Comparison of ENCODE assay signal across 13 cellular contexts in genomic region chr20:15814360-15814759, GRCh38.
A peak's percentile ranks its signal among the peaks of the same experiment; 100 is the strongest.
DNase-seq lines count a peak whose midpoint lies in the region; ATAC-seq and TF ChIP-seq lines count a peak whose summit lies in the region.
"Had no signal": no experiment of that assay in that cellular context is flagged by ENCODE, and none has a peak within 500 bp of the region (broad histone marks: within the 10 kb centered on the region; RNA-seq: fewer than 3 reads in every experiment).

No MANE protein-coding gene starts in this region.

- no peak overlapping the region for H2AFZ ChIP-seq in PC-9
- H2AFZ ChIP-seq in GM23248 = no peak overlapping the region

- H3K36me3 ChIP-seq in PC-9 (ENCODE audit: low read depth) = no peaks in the 10 kb centered on the region
- no peaks in the 10 kb centered on the region for H3K36me3 ChIP-seq in right lobe of liver
- H3K36me3 ChIP-seq in GM23248 (ENCODE audit: low read depth) = no peaks in the 10 kb centered on the region
- H3K36me3 ChIP-seq: BE2C, HAP-1 had no signal

- TF ChIP-seq CTCF in PC-9 (conservative IDR thresholded peaks at IDR 0.05) (no peak), right lobe of liver (IDR thresholded peaks at IDR 0.05) (peak in 1 of 4 donors; percentile 5), progenitor cell of endocrine pancreas (IDR thresholded peaks at IDR 0.05; ENCODE audit: unreplicated experiment) (no peak)

- no peaks in the 10 kb centered on the region for H3K27me3 ChIP-seq in PC-9 (ENCODE audit: insufficient read depth, low read depth)
- H3K27me3 ChIP-seq in right lobe of liver = no peaks in the 10 kb centered on the region
- no peaks in the 10 kb centered on the region for H3K27me3 ChIP-seq in GM23248 (replicated peaks; ENCODE audit: insufficient read depth)
- H3K27me3 ChIP-seq: BE2C had no signal

- POLR2A ChIA-PET in PC-9 (lab: Charles Lee; ENCODE audit: unreplicated experiment) = no interaction called here
- POLR2A ChIA-PET in activated CD8-positive, alpha-beta T cell treated with anti-CD3 and anti-CD28 coated beads, Interleukin-2, amount 10 ng/mL, durations not matched to agents 7 days and 5 days (lab: Charles Lee) = no interaction called here

- BruUV-seq in PC-9 (replicated peaks; lab: Mats Ljungman, UMichigan) = no TSS peak

- peaks cover 34% of the 10 kb centered on the region for H3K4me1 Mint-ChIP-seq in progenitor cell of endocrine pancreas (ENCODE audit: low read depth)
- H3K4me1 Mint-ChIP-seq in activated CD8-positive, alpha-beta T cell treated with anti-CD3 and anti-CD28 coated beads, Interleukin-2, amount 10 ng/mL, durations not matched to agents 7 days and 5 days (ENCODE audit: low read depth) = no peaks in the 10 kb centered on the region
- H3K4me1 Mint-ChIP-seq: CD4-positive, alpha-beta memory T cell had no signal

- CTCF ChIA-PET in PC-9 (lab: Charles Lee) = no interaction called here
- CTCF ChIA-PET in activated CD8-positive, alpha-beta T cell treated with anti-CD3 and anti-CD28 coated beads, Interleukin-2, amount 10 ng/mL, durations not matched to agents 7 days and 5 days (lab: Charles Lee) = no interaction called here

- H3K9me2 ChIP-seq in PC-9 (ENCODE audit: insufficient read depth) (no peaks in the 10 kb centered on the region), GM23248 (ENCODE audit: insufficient read depth) (no peaks in the 10 kb centered on the region)

- H3K9ac ChIP-seq in GM23248 = no peak overlapping the region

- DNase-seq in HuH-7 (ENCODE audit: low spot score) (peak; percentile 26), PC-9 (no peak), right lobe of liver (no peak), progenitor cell of endocrine pancreas (ENCODE audit: low spot score, unreplicated experiment) (no peak), inferior parietal cortex (ENCODE audit: extremely low spot score) (no peak), GM23248 (no peak)
- no peak for DNase-seq in activated CD8-positive, alpha-beta T cell treated with anti-CD3 and anti-CD28 coated beads, Interleukin-2, amount 10 ng/mL, durations not matched to agents 7 days and 5 days
- DNase-seq: BE2C; CD4-positive, alpha-beta memory T cell; DND-41; GF-D8 had no signal

- ATAC-seq in right lobe of liver = peak; percentile 93 to 97 (median 94)
- no peak for ATAC-seq in activated CD8-positive, alpha-beta T cell treated with anti-CD3 and anti-CD28 coated beads, Interleukin-2, amount 10 ng/mL, durations not matched to agents 7 days and 5 days

- in situ Hi-C loops in GM23248 (cut with MboI) = no loop called here

- H3K36me3 Mint-ChIP-seq in progenitor cell of endocrine pancreas (ENCODE audit: insufficient read depth) = peaks cover 3% of the 10 kb centered on the region
- no peaks in the 10 kb centered on the region for H3K36me3 Mint-ChIP-seq in activated CD8-positive, alpha-beta T cell treated with anti-CD3 and anti-CD28 coated beads, Interleukin-2, amount 10 ng/mL, durations not matched to agents 7 days and 5 days (ENCODE audit: low read depth)
- H3K36me3 Mint-ChIP-seq: CD4-positive, alpha-beta memory T cell had no signal

- H3K4me2 ChIP-seq in PC-9 (peak overlapping the region; percentile 16; the same call in 1 of the 2 replicates), GM23248 (ENCODE audit: unreplicated experiment) (no peak overlapping the region)

- intact Hi-C loops in PC-9 (cut with micrococcal nuclease; ENCODE audit: unreplicated experiment) = loop anchor here (10.0 kb wide), 1 partner anchor 1590 kb away; no protein-coding TSS in a partner anchor
- intact Hi-C loops in right lobe of liver (cut with DNase I) = no loop called here

- no peaks in the 10 kb centered on the region for H3K9me3 ChIP-seq in PC-9 (ENCODE audit: insufficient read depth, low read depth)
- no peaks in the 10 kb centered on the region for H3K9me3 ChIP-seq in right lobe of liver
- no peaks in the 10 kb centered on the region for H3K9me3 ChIP-seq in GM23248 (ENCODE audit: low read depth)
- H3K9me3 ChIP-seq: BE2C, HAP-1 had no signal

- H4K20me1 ChIP-seq in PC-9 (ENCODE audit: insufficient read depth) (no peaks in the 10 kb centered on the region), GM23248 (ENCODE audit: insufficient read depth) (no peaks in the 10 kb centered on the region)

- no peak overlapping the region for H3K27ac ChIP-seq in PC-9
- H3K27ac ChIP-seq in right lobe of liver = peak overlapping the region in 2 of 3 donors; percentile 1 to 58
- H3K27ac ChIP-seq in GM23248 = no peak overlapping the region
- H3K27ac ChIP-seq: C4-2B had no signal

- H3F3A ChIP-seq in PC-9 (ENCODE audit: insufficient read depth, low read depth) = peaks cover 20% of the 10 kb centered on the region
- H3F3A ChIP-seq in GM23248 (ENCODE audit: insufficient read depth) = 0 out of 2 replicates have a peak, but pooled peaks cover 4% of the 10 kb centered on the region

- H3K4me3 ChIP-seq in PC-9 = no peak overlapping the region
- no peak overlapping the region for H3K4me3 ChIP-seq in right lobe of liver
- H3K4me3 ChIP-seq in GM23248 = no peak overlapping the region
- H3K4me3 ChIP-seq: HAP-1 had no signal

- no peaks in the 10 kb centered on the region for H3K27me3 Mint-ChIP-seq in progenitor cell of endocrine pancreas
- no peaks in the 10 kb centered on the region for H3K27me3 Mint-ChIP-seq in activated CD8-positive, alpha-beta T cell treated with anti-CD3 and anti-CD28 coated beads, Interleukin-2, amount 10 ng/mL, durations not matched to agents 7 days and 5 days (ENCODE audit: low read depth)
- H3K27me3 Mint-ChIP-seq: CD4-positive, alpha-beta memory T cell had no signal

- H3K9me3 Mint-ChIP-seq in progenitor cell of endocrine pancreas (ENCODE audit: low read depth) = peaks cover 18% of the 10 kb centered on the region
- no peaks in the 10 kb centered on the region for H3K9me3 Mint-ChIP-seq in activated CD8-positive, alpha-beta T cell treated with anti-CD3 and anti-CD28 coated beads, Interleukin-2, amount 10 ng/mL, durations not matched to agents 7 days and 5 days (ENCODE audit: insufficient read depth)

- H3K27ac Mint-ChIP-seq in progenitor cell of endocrine pancreas = peak overlapping the region; percentile 54
- no peak overlapping the region for H3K27ac Mint-ChIP-seq in activated CD8-positive, alpha-beta T cell treated with anti-CD3 and anti-CD28 coated beads, Interleukin-2, amount 10 ng/mL, durations not matched to agents 7 days and 5 days
- H3K27ac Mint-ChIP-seq: CD4-positive, alpha-beta memory T cell had no signal

- no peaks in the 10 kb centered on the region for H3K79me2 ChIP-seq in PC-9 (ENCODE audit: low read depth)
- H3K79me2 ChIP-seq in GM23248 (ENCODE audit: insufficient read depth) = no peaks in the 10 kb centered on the region

- TF ChIP-seq POLR2A in right lobe of liver (IDR thresholded peaks at IDR 0.05) = no peak

- peaks cover 44% of the 10 kb centered on the region for H3K4me1 ChIP-seq in PC-9 (replicated peaks; ENCODE audit: insufficient read depth)
- H3K4me1 ChIP-seq in right lobe of liver = peaks cover 0 to 29% (median 0%) of the 10 kb centered on the region in 4 donors
- peaks cover 6% of the 10 kb centered on the region for H3K4me1 ChIP-seq in GM23248 (ENCODE audit: insufficient read depth)
- H3K4me1 ChIP-seq: BE2C, HAP-1 had no signal

- H3K4me3 Mint-ChIP-seq in progenitor cell of endocrine pancreas (ENCODE audit: low read depth) = no peak overlapping the region
- no peak overlapping the region for H3K4me3 Mint-ChIP-seq in activated CD8-positive, alpha-beta T cell treated with anti-CD3 and anti-CD28 coated beads, Interleukin-2, amount 10 ng/mL, durations not matched to agents 7 days and 5 days
- H3K4me3 Mint-ChIP-seq: CD4-positive, alpha-beta memory T cell had no signal

Comparison
In these comparisons a context has a peak if more than half of its experiments do, and no peak if none do; other contexts are left out.
1. H3K27ac ChIP-seq: peak in right lobe of liver (2 of 3); none in PC-9 (single experiment) and GM23248 (single experiment).